13 cellular contexts compared by ENCODE assay signal in the genomic region with DNA sequence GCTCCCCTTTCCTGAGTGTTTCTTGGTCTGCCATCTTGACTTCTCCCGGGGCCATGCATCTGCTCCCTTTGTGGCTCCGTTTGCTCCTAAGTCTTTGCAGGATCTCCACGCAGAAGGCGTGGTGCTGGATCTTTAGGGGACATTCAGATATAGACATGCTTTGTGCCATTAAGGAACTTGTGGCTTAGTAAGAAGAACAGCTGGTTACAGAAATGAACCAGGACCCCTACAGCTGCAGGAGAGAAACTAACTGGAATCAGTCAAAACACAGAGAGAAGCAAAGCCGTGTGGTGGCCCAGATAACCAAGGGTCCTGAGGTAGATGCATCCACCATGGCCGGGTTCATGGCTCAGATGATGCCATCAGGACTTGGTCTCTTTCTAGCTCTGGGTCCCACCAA.
DNase-seq lines count a peak whose midpoint lies in the region; ATAC-seq and TF ChIP-seq lines count a peak whose summit lies in the region.
"Had no signal": no experiment of that assay in that cellular context is flagged by ENCODE, and none has a peak within 500 bp of the region (broad histone marks: within the 10 kb centered on the region; RNA-seq: fewer than 3 reads in every experiment).

No MANE protein-coding gene starts in this region.

- POLR2A ChIA-PET in IMR-90 (lab: Charles Lee; ENCODE audit: unreplicated experiment), result no interaction called here

- H3K23ac ChIP-seq in IMR-90 (ENCODE audit: low read depth, low read length), result peak overlapping the region; percentile 53; the same call in 1 of the 2 replicates

- no peaks in the 10 kb centered on the region for H3K9me3 ChIP-seq in IMR-90 (ENCODE audit: control insufficient read depth, insufficient read depth, low read length)
- no peaks in the 10 kb centered on the region for H3K9me3 ChIP-seq in adrenal gland (replicated peaks in 1 of 3)
- H3K9me3 ChIP-seq: Caco-2 had no signal

- H2BK20ac ChIP-seq in IMR-90 (ENCODE audit: low read depth, low read length), result no peak overlapping the region

- no peak overlapping the region for H4K5ac ChIP-seq in IMR-90 (ENCODE audit: low read depth, low read length)

- H4K8ac ChIP-seq in IMR-90 (ENCODE audit: low read depth in 2 of 2, low read length in 2 of 2), result no peak overlapping the region

- intact Hi-C loops in IMR-90 (cut with micrococcal nuclease) (no loop called here), adrenal gland (cut with DNase I) (no loop called here)

- H3K27me3 ChIP-seq in IMR-90 (ENCODE audit: control insufficient read depth, insufficient read depth, low read length), result no peaks in the 10 kb centered on the region
- no peaks in the 10 kb centered on the region for H3K27me3 ChIP-seq in adrenal gland

- dilution Hi-C loops in IMR-90 (cut with HindIII; ENCODE audit: low sequenced_read_pairs, unreplicated experiment), result no loop called here

- no peak overlapping the region for H2BK120ac ChIP-seq in IMR-90 (ENCODE audit: low read depth, low read length)

- TF ChIP-seq POLR2A in IMR-90 (IDR thresholded peaks at IDR 0.05; ENCODE audit: low read depth, low read length) (no peak), adrenal gland (IDR thresholded peaks at IDR 0.05) (no peak)

- peaks cover 10% of the 10 kb centered on the region for H3K4me1 ChIP-seq in IMR-90 (ENCODE audit: control insufficient read depth, insufficient read depth, low read length)
- peaks cover 11 to 36% of the 10 kb centered on the region in 2 donors for H3K4me1 ChIP-seq in adrenal gland (replicated peaks in 1 of 2)
- H3K4me1 ChIP-seq: Caco-2 had no signal

- 100% methylated on average over 2 of the region's 6 CpGs; no CpG with 5 or more reads in 1 of the 2 experiments for WGBS in IMR-90 (ENCODE audit: extremely low coverage in 2 of 2, insufficient read length in 1 of 2), 2 experiments
- 80 to 91% (median 86%) methylated on average over 6 of the region's 6 CpGs for WGBS in adrenal gland, 4 donors

- H2AK5ac ChIP-seq in IMR-90 (ENCODE audit: low read depth, low read length), result no peak overlapping the region

- no peak overlapping the region; the same call in 2 of the 3 replicates for H2BK15ac ChIP-seq in IMR-90 (ENCODE audit: low read depth, low read length)

- no peak overlapping the region for H2AK9ac ChIP-seq in IMR-90 (replicated peaks; ENCODE audit: low read depth, low read length, poor library complexity)

- H3K18ac ChIP-seq in IMR-90 (ENCODE audit: low read depth, low read length), result no peak overlapping the region

- H3K9me1 ChIP-seq in IMR-90 (ENCODE audit: insufficient read depth, low read length), result peaks cover 17% of the 10 kb centered on the region; the same call in 1 of the 2 replicates

- H3K79me1 ChIP-seq in IMR-90 (ENCODE audit: low read depth in 1 of 2, low read length in 2 of 2), result peaks cover 50 to 87% of the 10 kb centered on the region in 2 experiments

- CTCF ChIA-PET in IMR-90 (lab: Yijun Ruan, JAX), result interaction anchor here (1.5 kb wide), 1 partner anchor 9 kb away, joined by 4 read pairs; no protein-coding TSS in a partner anchor

- H4K20me1 ChIP-seq in IMR-90 (ENCODE audit: insufficient read depth, low read length), result peaks cover 54% of the 10 kb centered on the region

- no peak for TF ChIP-seq RAD21 in IMR-90 (IDR thresholded peaks at IDR 0.05; ENCODE audit: low read length)

- DNase-seq in activated effector memory CD4-positive, alpha-beta T cell treated with anti-CD3 and anti-CD28 coated beads, Interleukin-2, amount 50 U/mL, for 16 hours, result peak; percentile 28
- DNase-seq in activated effector memory CD4-positive, alpha-beta T cell treated with Interleukin-2 at 50 U/mL for 16 hours, result no peak
- DNase-seq in IMR-90 (no peak), adrenal gland (peak in 2 of 7 donors; percentile 13 to 15), NCI-H2171 treated with DMSO at 0.1 percent for 48 hours (lab: John Stamatoyannopoulos, UW) (no peak), putamen (ENCODE audit: low spot score) (no peak)
- DNase-seq: Caco-2; CD8-positive, alpha-beta memory T cell; GF-D8; H7; KG1 had no signal

- no peak overlapping the region for H2BK5ac ChIP-seq in IMR-90 (ENCODE audit: low read depth, low read length, poor library complexity, severe bottlenecking)

- H3K4me2 ChIP-seq in IMR-90 (ENCODE audit: low read depth, low read length), result no peak overlapping the region
- H3K4me2 ChIP-seq: GM23338 had no signal

- no TSS peak for BruUV-seq in IMR-90 (replicated peaks; lab: Mats Ljungman, UMichigan)

- H3K14ac ChIP-seq in IMR-90 (replicated peaks; ENCODE audit: low read depth, low read length), result no peak overlapping the region

- H3K56ac ChIP-seq in IMR-90 (ENCODE audit: extremely low read depth, insufficient read depth, low read length), result no peak overlapping the region

- H4K91ac ChIP-seq in IMR-90 (ENCODE audit: insufficient read depth, low read depth, low read length), result no peak overlapping the region

- in situ Hi-C loops in IMR-90 (cut with MboI; ENCODE audit: low sequenced_read_pairs), result no loop called here

- H2AFZ ChIP-seq in IMR-90 (replicated peaks; ENCODE audit: low read length, poor library complexity), result no peak overlapping the region
- H2AFZ ChIP-seq: GM23338 had no signal

- H3K27ac ChIP-seq in IMR-90 (ENCODE audit: insufficient read depth, low read length), result no peak overlapping the region
- H3K27ac ChIP-seq in adrenal gland, result peak overlapping the region in 3 of 5 donors; percentile 48 to 69 (median 60)

- no peak overlapping the region for H3K9ac ChIP-seq in IMR-90 (ENCODE audit: low read depth, low read length)

- ATAC-seq in IMR-90 (ENCODE audit: low read depth) (no peak), GM21737 (IDR thresholded peaks at IDR 0.05; ENCODE audit: unreplicated experiment) (no peak)
- ATAC-seq: GM23338 had no signal

- no peak overlapping the region for H3K4ac ChIP-seq in IMR-90 (ENCODE audit: low read depth, low read length)

- no peaks in the 10 kb centered on the region for H3K36me3 ChIP-seq in IMR-90 (ENCODE audit: control insufficient read depth, insufficient read depth, low read length)
- H3K36me3 ChIP-seq in adrenal gland (replicated peaks in 1 of 2), result no peaks in the 10 kb centered on the region

- H3K4me3 ChIP-seq in IMR-90 (ENCODE audit: insufficient read depth, low read depth, low read length) (no peak overlapping the region), adrenal gland (no peak overlapping the region)
- H3K4me3 ChIP-seq: GM23338 had no signal

- TF ChIP-seq CTCF in IMR-90 (conservative IDR thresholded peaks at IDR 0.05; ENCODE audit: low read depth, low read length) (no peak), adrenal gland (IDR thresholded peaks at IDR 0.05) (no peak)

TF ChIP-seq in IMR-90, 13 proteins besides CTCF, POLR2A, EP300 and RAD21:
- no peak for TF ChIP-seq MAZ (IDR thresholded peaks at IDR 0.05; ENCODE audit: borderline replicate concordance, low read depth, low read length)
- TF ChIP-seq, protein P1, sequence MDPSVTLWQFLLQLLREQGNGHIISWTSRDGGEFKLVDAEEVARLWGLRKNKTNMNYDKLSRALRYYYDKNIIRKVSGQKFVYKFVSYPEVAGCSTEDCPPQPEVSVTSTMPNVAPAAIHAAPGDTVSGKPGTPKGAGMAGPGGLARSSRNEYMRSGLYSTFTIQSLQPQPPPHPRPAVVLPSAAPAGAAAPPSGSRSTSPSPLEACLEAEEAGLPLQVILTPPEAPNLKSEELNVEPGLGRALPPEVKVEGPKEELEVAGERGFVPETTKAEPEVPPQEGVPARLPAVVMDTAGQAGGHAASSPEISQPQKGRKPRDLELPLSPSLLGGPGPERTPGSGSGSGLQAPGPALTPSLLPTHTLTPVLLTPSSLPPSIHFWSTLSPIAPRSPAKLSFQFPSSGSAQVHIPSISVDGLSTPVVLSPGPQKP (IDR thresholded peaks at IDR 0.05; ENCODE audit: borderline replicate concordance, low read depth, low read length), result no peak
- no peak for TF ChIP-seq NFE2L2 (IDR thresholded peaks at IDR 0.05; ENCODE audit: low read depth, low read length)
TF ChIP-seq in IMR-90: peak in this region for 0.
